ENCODE assay signal across 20 cellular contexts in the genomic region with DNA sequence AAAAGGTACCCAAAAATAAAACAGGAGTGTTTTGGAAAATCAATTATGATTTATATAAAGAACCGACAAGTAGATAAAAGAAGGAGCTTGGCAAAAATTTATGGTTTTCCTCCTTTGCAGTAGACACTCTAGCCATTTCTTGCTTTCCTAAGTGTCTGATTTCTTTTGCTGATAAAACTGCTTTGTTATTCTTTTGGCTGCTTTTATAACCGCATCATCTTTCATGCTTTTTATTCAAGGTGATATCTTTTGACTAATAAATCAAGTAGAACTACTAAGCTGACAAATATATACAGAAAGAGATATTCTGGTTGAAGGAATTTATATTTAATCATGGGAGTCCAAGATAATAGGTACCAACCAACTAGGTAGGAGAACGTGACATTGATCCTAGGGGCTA. TPM values are rescaled to one million over a fixed set of nuclear protein-coding genes. Genes with fewer than 3 reads are reported as not detected.
"Had no signal": no experiment of that assay in that cellular context is flagged by ENCODE, and none has a peak within 500 bp of the region (broad histone marks: within the 10 kb centered on the region; RNA-seq: fewer than 3 reads in every experiment).

No MANE protein-coding gene starts in this region.

- H3K4me1 ChIP-seq: neural progenitor cell had no signal

- ATAC-seq: activated naive CD8-positive, alpha-beta T cell treated with anti-CD3 and anti-CD28 coated beads, Interleukin-2, amount 50 U/mL, for 24 hours; gastroesophageal sphincter had no signal

- H3K27ac ChIP-seq: cardiac muscle cell, dorsolateral prefrontal cortex, gastroesophageal sphincter, heart right ventricle, neural progenitor cell, ovary, sigmoid colon had no signal

- H3K9me3 Mint-ChIP-seq: activated B cell treated with CpG ODN at 0.5 μM for 24 hours; activated naive CD8-positive, alpha-beta T cell treated with anti-CD3 and anti-CD28 coated beads, Interleukin-2, amount 50 U/mL, for 24 hours; endodermal cell; naive B cell; neural progenitor cell had no signal

- H2AFZ ChIP-seq: neural progenitor cell had no signal

- H3K4me1 Mint-ChIP-seq: neural progenitor cell had no signal

- H3K4me3 Mint-ChIP-seq: activated B cell treated with CpG ODN at 0.5 μM for 24 hours; activated naive CD8-positive, alpha-beta T cell treated with anti-CD3 and anti-CD28 coated beads, Interleukin-2, amount 50 U/mL, for 24 hours; endodermal cell; naive B cell; neural progenitor cell had no signal

- H3K36me3 ChIP-seq: cardiac muscle cell, neural progenitor cell, ovary had no signal

- H3K4me2 ChIP-seq: neural progenitor cell had no signal

- DNase-seq: activated B cell treated with CpG ODN at 0.5 μM for 24 hours; activated CD4-positive, alpha-beta T cell treated with anti-CD3 and anti-CD28 coated beads for 48 hours; activated CD8-positive, alpha-beta memory T cell treated with anti-CD3 and anti-CD28 coated beads for 24 hours; activated naive CD4-positive, alpha-beta T cell treated with Interleukin-2 at 50 U/mL for 16 hours; activated naive CD8-positive, alpha-beta T cell treated with anti-CD3 and anti-CD28 coated beads, Interleukin-2, amount 50 U/mL, for 24 hours; dorsolateral prefrontal cortex; endodermal cell; erythroblast; heart right ventricle; islet precursor cell; midbrain; naive B cell; ovary; sigmoid colon; stimulated activated CD4-positive, alpha-beta T cell treated with anti-CD3 and anti-CD28 coated beads, Interleukin-12 subunit alpha, Interleukin-12 subunit beta, amount 100 ng/mL, for 4 hours; stimulated activated CD4-positive, alpha-beta T cell treated with anti-CD3 and anti-CD28 coated beads, Interleukin-2, amount 100 ng/mL, for 24 hours had no signal

- H3K4me3 ChIP-seq: cardiac muscle cell, dorsolateral prefrontal cortex, gastroesophageal sphincter, heart right ventricle, lung, neural progenitor cell, ovary, sigmoid colon had no signal

- H3K27ac Mint-ChIP-seq: activated B cell treated with CpG ODN at 0.5 μM for 24 hours; activated naive CD8-positive, alpha-beta T cell treated with anti-CD3 and anti-CD28 coated beads, Interleukin-2, amount 50 U/mL, for 24 hours; endodermal cell; naive B cell; neural progenitor cell had no signal

- H3K9ac ChIP-seq: neural progenitor cell had no signal

- H3K27me3 ChIP-seq: cardiac muscle cell, dorsolateral prefrontal cortex, gastroesophageal sphincter, heart right ventricle, neural progenitor cell, ovary, sigmoid colon had no signal

- H3K9me3 ChIP-seq: gastroesophageal sphincter, heart right ventricle, ovary, sigmoid colon had no signal

- H3K27me3 Mint-ChIP-seq: activated B cell treated with CpG ODN at 0.5 μM for 24 hours; activated naive CD8-positive, alpha-beta T cell treated with anti-CD3 and anti-CD28 coated beads, Interleukin-2, amount 50 U/mL, for 24 hours; naive B cell had no signal

RNA-seq across cellular contexts. Expression of gene CRYBG1, which starts 51.5 kb away (rescaled TPM):
- total RNA-seq: cardiac muscle cell had no signal
